Comparison of ENCODE assay signal across 2 cellular contexts in the genomic region with DNA sequence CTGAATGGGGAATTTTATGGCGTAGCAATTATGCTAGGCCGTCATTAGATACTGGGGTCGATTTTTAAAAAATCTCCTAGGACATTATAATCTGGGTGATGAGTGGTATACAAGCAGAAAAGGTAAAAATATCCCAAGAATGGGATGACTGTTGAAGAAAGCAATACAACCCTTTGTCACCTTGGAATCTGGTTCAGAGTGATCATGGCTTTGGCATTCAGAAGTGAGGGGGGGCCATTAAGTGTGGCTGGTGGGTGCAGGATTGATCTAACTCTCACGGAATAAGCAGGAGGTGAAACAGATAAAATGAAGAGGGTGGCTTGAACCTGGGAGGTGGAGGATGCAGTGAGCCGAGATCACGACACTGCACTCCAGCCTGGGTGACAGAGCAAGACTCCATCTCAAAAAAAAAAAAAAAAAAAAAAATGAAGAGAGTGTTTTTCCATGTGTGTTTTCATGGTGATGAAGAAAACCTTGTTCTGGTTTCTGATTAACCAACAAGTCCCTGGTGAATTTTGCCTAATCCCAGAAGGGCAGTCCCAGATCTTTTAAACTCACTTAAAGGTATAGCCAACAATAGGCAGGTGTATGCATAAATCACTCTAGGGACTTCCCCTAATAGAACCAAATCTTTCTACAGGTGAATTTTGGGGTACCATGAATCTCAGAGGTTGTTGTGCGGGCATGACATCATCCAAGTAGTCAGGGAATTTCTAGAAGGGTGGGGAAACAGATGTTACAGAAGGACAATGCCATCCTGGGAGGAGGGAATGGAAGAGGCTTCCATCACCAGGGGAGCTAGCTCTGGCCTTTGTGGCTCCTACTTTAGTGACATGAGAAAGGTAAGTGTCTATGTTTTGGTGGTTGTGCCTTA.
TF ChIP-seq lines count a peak whose summit lies in the region.

No MANE protein-coding gene starts in this region.

TF ChIP-seq in HepG2, 621 proteins besides CTCF, POLR2A, EP300 and RAD21:
- TF ChIP-seq ZNF773 (CRISPR knock-in tag; IDR thresholded peaks at IDR 0.05; ENCODE audit: borderline replicate concordance) (no peak), NFYB (CRISPR knock-in tag; IDR thresholded peaks at IDR 0.05) (no peak), FOXK2 (IDR thresholded peaks at IDR 0.05) (no peak), ATF7 (IDR thresholded peaks at IDR 0.05) (peak; percentile 63), ATF7 (CRISPR knock-in tag; IDR thresholded peaks at IDR 0.05) (no peak), SALL1 (CRISPR knock-in tag; IDR thresholded peaks at IDR 0.05) (no peak), SMC3 (IDR thresholded peaks at IDR 0.05; ENCODE audit: low read length) (no peak)
- TF ChIP-seq, protein P1, sequence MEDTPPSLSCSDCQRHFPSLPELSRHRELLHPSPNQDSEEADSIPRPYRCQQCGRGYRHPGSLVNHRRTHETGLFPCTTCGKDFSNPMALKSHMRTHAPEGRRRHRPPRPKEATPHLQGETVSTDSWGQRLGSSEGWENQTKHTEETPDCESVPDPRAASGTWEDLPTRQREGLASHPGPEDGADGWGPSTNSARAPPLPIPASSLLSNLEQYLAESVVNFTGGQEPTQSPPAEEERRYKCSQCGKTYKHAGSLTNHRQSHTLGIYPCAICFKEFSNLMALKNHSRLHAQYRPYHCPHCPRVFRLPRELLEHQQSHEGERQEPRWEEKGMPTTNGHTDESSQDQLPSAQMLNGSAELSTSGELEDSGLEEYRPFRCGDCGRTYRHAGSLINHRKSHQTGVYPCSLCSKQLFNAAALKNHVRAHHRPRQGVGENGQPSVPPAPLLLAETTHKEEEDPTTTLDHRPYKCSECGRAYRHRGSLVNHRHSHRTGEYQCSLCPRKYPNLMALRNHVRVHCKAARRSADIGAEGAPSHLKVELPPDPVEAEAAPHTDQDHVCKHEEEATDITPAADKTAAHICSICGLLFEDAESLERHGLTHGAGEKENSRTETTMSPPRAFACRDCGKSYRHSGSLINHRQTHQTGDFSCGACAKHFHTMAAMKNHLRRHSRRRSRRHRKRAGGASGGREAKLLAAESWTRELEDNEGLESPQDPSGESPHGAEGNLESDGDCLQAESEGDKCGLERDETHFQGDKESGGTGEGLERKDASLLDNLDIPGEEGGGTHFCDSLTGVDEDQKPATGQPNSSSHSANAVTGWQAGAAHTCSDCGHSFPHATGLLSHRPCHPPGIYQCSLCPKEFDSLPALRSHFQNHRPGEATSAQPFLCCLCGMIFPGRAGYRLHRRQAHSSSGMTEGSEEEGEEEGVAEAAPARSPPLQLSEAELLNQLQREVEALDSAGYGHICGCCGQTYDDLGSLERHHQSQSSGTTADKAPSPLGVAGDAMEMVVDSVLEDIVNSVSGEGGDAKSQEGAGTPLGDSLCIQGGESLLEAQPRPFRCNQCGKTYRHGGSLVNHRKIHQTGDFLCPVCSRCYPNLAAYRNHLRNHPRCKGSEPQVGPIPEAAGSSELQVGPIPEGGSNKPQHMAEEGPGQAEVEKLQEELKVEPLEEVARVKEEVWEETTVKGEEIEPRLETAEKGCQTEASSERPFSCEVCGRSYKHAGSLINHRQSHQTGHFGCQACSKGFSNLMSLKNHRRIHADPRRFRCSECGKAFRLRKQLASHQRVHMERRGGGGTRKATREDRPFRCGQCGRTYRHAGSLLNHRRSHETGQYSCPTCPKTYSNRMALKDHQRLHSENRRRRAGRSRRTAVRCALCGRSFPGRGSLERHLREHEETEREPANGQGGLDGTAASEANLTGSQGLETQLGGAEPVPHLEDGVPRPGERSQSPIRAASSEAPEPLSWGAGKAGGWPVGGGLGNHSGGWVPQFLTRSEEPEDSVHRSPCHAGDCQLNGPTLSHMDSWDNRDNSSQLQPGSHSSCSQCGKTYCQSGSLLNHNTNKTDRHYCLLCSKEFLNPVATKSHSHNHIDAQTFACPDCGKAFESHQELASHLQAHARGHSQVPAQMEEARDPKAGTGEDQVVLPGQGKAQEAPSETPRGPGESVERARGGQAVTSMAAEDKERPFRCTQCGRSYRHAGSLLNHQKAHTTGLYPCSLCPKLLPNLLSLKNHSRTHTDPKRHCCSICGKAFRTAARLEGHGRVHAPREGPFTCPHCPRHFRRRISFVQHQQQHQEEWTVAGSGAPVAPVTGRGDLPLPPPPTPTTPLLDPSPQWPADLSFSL (CRISPR knock-in tag; IDR thresholded peaks at IDR 0.05), result no peak
- TF ChIP-seq, protein P2, sequence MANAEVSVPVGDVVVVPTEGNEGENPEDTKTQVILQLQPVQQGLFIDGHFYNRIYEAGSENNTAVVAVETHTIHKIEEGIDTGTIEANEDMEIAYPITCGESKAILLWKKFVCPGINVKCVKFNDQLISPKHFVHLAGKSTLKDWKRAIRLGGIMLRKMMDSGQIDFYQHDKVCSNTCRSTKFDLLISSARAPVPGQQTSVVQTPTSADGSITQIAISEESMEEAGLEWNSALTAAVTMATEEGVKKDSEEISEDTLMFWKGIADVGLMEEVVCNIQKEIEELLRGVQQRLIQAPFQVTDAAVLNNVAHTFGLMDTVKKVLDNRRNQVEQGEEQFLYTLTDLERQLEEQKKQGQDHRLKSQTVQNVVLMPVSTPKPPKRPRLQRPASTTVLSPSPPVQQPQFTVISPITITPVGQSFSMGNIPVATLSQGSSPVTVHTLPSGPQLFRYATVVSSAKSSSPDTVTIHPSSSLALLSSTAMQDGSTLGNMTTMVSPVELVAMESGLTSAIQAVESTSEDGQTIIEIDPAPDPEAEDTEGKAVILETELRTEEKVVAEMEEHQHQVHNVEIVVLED (CRISPR knock-in tag; IDR thresholded peaks at IDR 0.05; ENCODE audit: borderline replicate concordance), result no peak

TF ChIP-seq in IMR-90, 13 proteins besides CTCF, POLR2A, EP300 and RAD21:
- TF ChIP-seq MAFK (IDR thresholded peaks at IDR 0.05; ENCODE audit: low read depth, low read length), result no peak
- TF ChIP-seq RCOR1 (IDR thresholded peaks at IDR 0.05; ENCODE audit: insufficient replicate concordance, low read length), result no peak
- TF ChIP-seq, protein P3, sequence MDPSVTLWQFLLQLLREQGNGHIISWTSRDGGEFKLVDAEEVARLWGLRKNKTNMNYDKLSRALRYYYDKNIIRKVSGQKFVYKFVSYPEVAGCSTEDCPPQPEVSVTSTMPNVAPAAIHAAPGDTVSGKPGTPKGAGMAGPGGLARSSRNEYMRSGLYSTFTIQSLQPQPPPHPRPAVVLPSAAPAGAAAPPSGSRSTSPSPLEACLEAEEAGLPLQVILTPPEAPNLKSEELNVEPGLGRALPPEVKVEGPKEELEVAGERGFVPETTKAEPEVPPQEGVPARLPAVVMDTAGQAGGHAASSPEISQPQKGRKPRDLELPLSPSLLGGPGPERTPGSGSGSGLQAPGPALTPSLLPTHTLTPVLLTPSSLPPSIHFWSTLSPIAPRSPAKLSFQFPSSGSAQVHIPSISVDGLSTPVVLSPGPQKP (IDR thresholded peaks at IDR 0.05; ENCODE audit: borderline replicate concordance, low read depth, low read length), result no peak
- no peak for TF ChIP-seq CHD1 (IDR thresholded peaks at IDR 0.05; ENCODE audit: low read depth, low read length)
